Comparison of ENCODE assay signal across 1 cellular context in the genomic region with DNA sequence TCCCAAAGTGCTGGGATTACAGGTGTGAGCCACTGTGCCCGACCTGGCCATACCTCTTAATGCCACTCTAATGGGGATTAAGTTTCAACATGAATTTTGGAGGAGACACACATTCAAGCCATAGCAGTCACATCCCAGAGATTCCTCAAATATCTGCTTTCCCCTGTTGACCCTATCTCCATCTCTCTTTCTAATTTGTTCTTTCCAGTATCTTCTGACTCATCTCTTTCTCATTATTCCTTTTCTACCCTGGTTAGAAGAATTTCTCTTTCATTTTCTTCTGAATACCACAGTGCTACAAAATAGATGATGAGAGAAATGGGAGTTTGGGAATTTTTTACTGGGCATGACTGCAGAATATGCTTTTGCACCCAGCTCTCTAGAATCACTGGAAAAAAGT.
TF ChIP-seq lines count a peak whose summit lies in the region.

No MANE protein-coding gene starts in this region.

TF ChIP-seq in A549, 52 proteins besides CTCF, POLR2A, EP300 and RAD21 (continued from another document):
- TF ChIP-seq KDM1A (IDR thresholded peaks at IDR 0.05; ENCODE audit: low read depth) (no peak), FOXS1 (CRISPR knock-in tag; IDR thresholded peaks at IDR 0.05) (no peak), PHF8 (IDR thresholded peaks at IDR 0.05; ENCODE audit: borderline replicate concordance, low read depth) (no peak), HOXB13 (CRISPR knock-in tag; IDR thresholded peaks at IDR 0.05; ENCODE audit: low read depth) (no peak), MAZ (IDR thresholded peaks at IDR 0.05; ENCODE audit: borderline replicate concordance, low read depth, low read length) (no peak), HOXA7 (CRISPR knock-in tag; IDR thresholded peaks at IDR 0.05) (no peak), ZC3H11A (IDR thresholded peaks at IDR 0.05) (no peak), NPAS2 (CRISPR knock-in tag; IDR thresholded peaks at IDR 0.05; ENCODE audit: borderline replicate concordance) (no peak), ZSCAN20 (CRISPR knock-in tag; IDR thresholded peaks at IDR 0.05) (no peak)
- TF ChIP-seq, protein P1, sequence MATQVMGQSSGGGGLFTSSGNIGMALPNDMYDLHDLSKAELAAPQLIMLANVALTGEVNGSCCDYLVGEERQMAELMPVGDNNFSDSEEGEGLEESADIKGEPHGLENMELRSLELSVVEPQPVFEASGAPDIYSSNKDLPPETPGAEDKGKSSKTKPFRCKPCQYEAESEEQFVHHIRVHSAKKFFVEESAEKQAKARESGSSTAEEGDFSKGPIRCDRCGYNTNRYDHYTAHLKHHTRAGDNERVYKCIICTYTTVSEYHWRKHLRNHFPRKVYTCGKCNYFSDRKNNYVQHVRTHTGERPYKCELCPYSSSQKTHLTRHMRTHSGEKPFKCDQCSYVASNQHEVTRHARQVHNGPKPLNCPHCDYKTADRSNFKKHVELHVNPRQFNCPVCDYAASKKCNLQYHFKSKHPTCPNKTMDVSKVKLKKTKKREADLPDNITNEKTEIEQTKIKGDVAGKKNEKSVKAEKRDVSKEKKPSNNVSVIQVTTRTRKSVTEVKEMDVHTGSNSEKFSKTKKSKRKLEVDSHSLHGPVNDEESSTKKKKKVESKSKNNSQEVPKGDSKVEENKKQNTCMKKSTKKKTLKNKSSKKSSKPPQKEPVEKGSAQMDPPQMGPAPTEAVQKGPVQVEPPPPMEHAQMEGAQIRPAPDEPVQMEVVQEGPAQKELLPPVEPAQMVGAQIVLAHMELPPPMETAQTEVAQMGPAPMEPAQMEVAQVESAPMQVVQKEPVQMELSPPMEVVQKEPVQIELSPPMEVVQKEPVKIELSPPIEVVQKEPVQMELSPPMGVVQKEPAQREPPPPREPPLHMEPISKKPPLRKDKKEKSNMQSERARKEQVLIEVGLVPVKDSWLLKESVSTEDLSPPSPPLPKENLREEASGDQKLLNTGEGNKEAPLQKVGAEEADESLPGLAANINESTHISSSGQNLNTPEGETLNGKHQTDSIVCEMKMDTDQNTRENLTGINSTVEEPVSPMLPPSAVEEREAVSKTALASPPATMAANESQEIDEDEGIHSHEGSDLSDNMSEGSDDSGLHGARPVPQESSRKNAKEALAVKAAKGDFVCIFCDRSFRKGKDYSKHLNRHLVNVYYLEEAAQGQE (IDR thresholded peaks at IDR 0.05), result no peak
- TF ChIP-seq, protein P2, sequence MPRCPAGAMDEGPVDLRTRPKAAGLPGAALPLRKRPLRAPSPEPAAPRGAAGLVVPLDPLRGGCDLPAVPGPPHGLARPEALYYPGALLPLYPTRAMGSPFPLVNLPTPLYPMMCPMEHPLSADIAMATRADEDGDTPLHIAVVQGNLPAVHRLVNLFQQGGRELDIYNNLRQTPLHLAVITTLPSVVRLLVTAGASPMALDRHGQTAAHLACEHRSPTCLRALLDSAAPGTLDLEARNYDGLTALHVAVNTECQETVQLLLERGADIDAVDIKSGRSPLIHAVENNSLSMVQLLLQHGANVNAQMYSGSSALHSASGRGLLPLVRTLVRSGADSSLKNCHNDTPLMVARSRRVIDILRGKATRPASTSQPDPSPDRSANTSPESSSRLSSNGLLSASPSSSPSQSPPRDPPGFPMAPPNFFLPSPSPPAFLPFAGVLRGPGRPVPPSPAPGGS (IDR thresholded peaks at IDR 0.05), result no peak
